Comparison of ENCODE assay signal across 13 cellular contexts in genomic region chr11:10784229-10785145, GRCh38. TPM values are rescaled to one million over a fixed set of nuclear protein-coding genes. Genes with fewer than 3 reads are reported as not detected.
A peak's percentile ranks its signal among the peaks of the same experiment; 100 is the strongest.
DNase-seq lines count a peak whose midpoint lies in the region; ATAC-seq and TF ChIP-seq lines count a peak whose summit lies in the region.
"Had no signal": no experiment of that assay in that cellular context is flagged by ENCODE, and none has a peak within 500 bp of the region (broad histone marks: within the 10 kb centered on the region; RNA-seq: fewer than 3 reads in every experiment).

No MANE protein-coding gene starts in this region.

- no peak for TF ChIP-seq CTCF in brain (conservative IDR thresholded peaks at IDR 0.05)
- no peak for TF ChIP-seq CTCF in mesothelial cell of epicardium (IDR thresholded peaks at IDR 0.05; ENCODE audit: unreplicated experiment)

- H3K27ac Mint-ChIP-seq in brain (peak overlapping the region in 3 of 5 experiments; percentile 65 to 90 (median 69)), mesothelial cell of epicardium (peak overlapping the region; percentile 31), T-helper 17 cell (no peak overlapping the region)
- H3K27ac Mint-ChIP-seq: activated naive CD4-positive, alpha-beta T cell treated with anti-CD3 and anti-CD28 coated beads for 36 hours had no signal

- H3K4me1 Mint-ChIP-seq in brain (peaks cover 19% of the 10 kb centered on the region), mesothelial cell of epicardium (peaks cover 11% of the 10 kb centered on the region), T-helper 17 cell (peaks cover 3% of the 10 kb centered on the region)

- H3K27me3 Mint-ChIP-seq in brain (peaks cover 6% of the 10 kb centered on the region), mesothelial cell of epicardium (ENCODE audit: low read depth) (no peaks in the 10 kb centered on the region), T-helper 17 cell (no peaks in the 10 kb centered on the region)

- H3K9me3 Mint-ChIP-seq in brain, result no peaks in the 10 kb centered on the region
- no peaks in the 10 kb centered on the region for H3K9me3 Mint-ChIP-seq in mesothelial cell of epicardium
- H3K9me3 Mint-ChIP-seq: activated naive CD4-positive, alpha-beta T cell treated with anti-CD3 and anti-CD28 coated beads for 36 hours had no signal

- no peaks in the 10 kb centered on the region for H3K36me3 Mint-ChIP-seq in brain
- no peaks in the 10 kb centered on the region for H3K36me3 Mint-ChIP-seq in mesothelial cell of epicardium
- peaks cover 4% of the 10 kb centered on the region for H3K36me3 Mint-ChIP-seq in T-helper 17 cell (ENCODE audit: low read depth)

- H3K9me3 ChIP-seq in T-helper 17 cell (ENCODE audit: control insufficient read depth, low read length, poor library complexity, severe bottlenecking), result no peaks in the 10 kb centered on the region

- peak; percentile 11 for DNase-seq in Daoy (ENCODE audit: low read depth)
- peak; percentile 73 for DNase-seq in NCI-H2107 (lab: John Stamatoyannopoulos, UW)
- no peak for DNase-seq in mesothelial cell of epicardium (ENCODE audit: low spot score in 2 of 2, unreplicated experiment in 2 of 2)
- no peak for DNase-seq in activated CD8-positive, alpha-beta memory T cell treated with anti-CD3 and anti-CD28 coated beads, Interleukin-2, amount 50 U/mL, for 4 hours
- DNase-seq in T-helper 17 cell, result no peak
- DNase-seq: activated CD4-positive, alpha-beta T cell treated with anti-CD3 and anti-CD28 coated beads for 4 hours; activated naive CD4-positive, alpha-beta T cell treated with anti-CD3 and anti-CD28 coated beads for 36 hours; effector memory CD4-positive, alpha-beta T cell; hippocampal formation; MM.1S had no signal

- no peak for ATAC-seq in GM21825 (IDR thresholded peaks at IDR 0.05; ENCODE audit: unreplicated experiment)
- ATAC-seq in T-helper 17 cell, result no peak
- ATAC-seq in GM21717 (IDR thresholded peaks at IDR 0.05; ENCODE audit: unreplicated experiment), result no peak

- H3K4me3 Mint-ChIP-seq in brain (peak overlapping the region in 2 of 5 experiments; percentile 19 to 44), mesothelial cell of epicardium (no peak overlapping the region), T-helper 17 cell (no peak overlapping the region)
- H3K4me3 Mint-ChIP-seq: activated naive CD4-positive, alpha-beta T cell treated with anti-CD3 and anti-CD28 coated beads for 36 hours had no signal

RNA-seq across cellular contexts. Expression of gene EIF4G2, which starts 24.2 kb away (rescaled TPM):
- 812 and 943 TPM in 2 replicates for total RNA-seq in Daoy (2014; rRNA removed; shearing (Covaris generic))
- 338 TPM for polyA plus RNA-seq in brain (ENCODE audit: insufficient read depth, low read depth, low replicate concordance)
- total RNA-seq in mesothelial cell of epicardium (1,220 to 1,246 TPM (median 1,239 TPM) in 3 replicates), T-helper 17 cell (100 to 1,000 TPM; 819 to 942 TPM)

RNA-seq across cellular contexts. Expression of gene CTR9, which starts 33.4 kb away (rescaled TPM):
- 14.3 and 15.0 TPM in 2 replicates for total RNA-seq in Daoy (2014; rRNA removed; shearing (Covaris generic))
- 10.9 TPM for polyA plus RNA-seq in brain (ENCODE audit: insufficient read depth, low read depth, low replicate concordance)
- total RNA-seq in mesothelial cell of epicardium (33.2 to 38.3 TPM (median 34.5 TPM) in 3 replicates), T-helper 17 cell (10 to 100 TPM; 27.3 to 28.8 TPM)

Comparison
In these comparisons a context has a peak if more than half of its experiments do, and no peak if none do; other contexts are left out.
1. DNase-seq: peak in Daoy (single experiment) and NCI-H2107 (single experiment); none in mesothelial cell of epicardium (0 of 2), activated CD8-positive, alpha-beta memory T cell treated with anti-CD3 and anti-CD28 coated beads, Interleukin-2, amount 50 U/mL, for 4 hours (single experiment) and T-helper 17 cell (0 of 3).